ENCODE assay signal across 1 cellular context in genomic region chr4:8872402-8873291, GRCh38.
A peak's percentile ranks its signal among the peaks of the same experiment; 100 is the strongest.
TF ChIP-seq lines count a peak whose summit lies in the region.

No MANE protein-coding gene starts in this region.

TF ChIP-seq in HepG2, 621 proteins besides CTCF, POLR2A, EP300 and RAD21:
- 0 out of 2 replicates have a peak, but pooled peaks have one; percentile 46 for TF ChIP-seq EZH2 (conservative IDR thresholded peaks at IDR 0.05; ENCODE audit: low read depth, low read length)
- no peak for TF ChIP-seq ZNF597 (CRISPR knock-in tag; IDR thresholded peaks at IDR 0.05)
- no peak for TF ChIP-seq ZNF781 (CRISPR knock-in tag; IDR thresholded peaks at IDR 0.05; ENCODE audit: borderline replicate concordance, not compliant biosample characterization)
TF ChIP-seq in HepG2: peak in this region for 1.
